In genomic region chr5:177953101-177953500, GRCh38 we compare ENCODE assay signal across 15 cellular contexts. TPM values are rescaled to one million over a fixed set of nuclear protein-coding genes. Genes with fewer than 3 reads are reported as not detected.
"Had no signal": no experiment of that assay in that cellular context is flagged by ENCODE, and none has a peak within 500 bp of the region (broad histone marks: within the 10 kb centered on the region; RNA-seq: fewer than 3 reads in every experiment).

No MANE protein-coding gene starts in this region.

RNA-seq across cellular contexts. Expression of gene PROP1, which starts 42.9 kb away (rescaled TPM):
- total RNA-seq: activated B cell treated with CpG ODN at 0.5 μM for 24 hours; activated CD4-positive, alpha-beta memory T cell treated with anti-CD3 and anti-CD28 coated beads for 36 hours; activated CD4-positive, alpha-beta memory T cell treated with anti-CD3 and anti-CD28 coated beads, Interleukin-2, amount 10 ng/mL, durations not matched to agents 7 days and 5 days; activated CD4-positive, alpha-beta T cell treated with anti-CD3 and anti-CD28 coated beads for 36 hours; activated CD4-positive, alpha-beta T cell treated with anti-CD3 and anti-CD28 coated beads, Interleukin-2, amount 10 ng/mL, durations not matched to agents 24 days and 14 days; activated CD4-positive, alpha-beta T cell treated with anti-CD3 and anti-CD28 coated beads, Interleukin-2, amount 10 ng/mL, durations not matched to agents 7 days and 5 days; activated CD8-positive, alpha-beta memory T cell treated with anti-CD3 and anti-CD28 coated beads for 36 hours; activated CD8-positive, alpha-beta memory T cell treated with anti-CD3 and anti-CD28 coated beads, Interleukin-2, amount 10 ng/mL, durations not matched to agents 7 days and 5 days; activated CD8-positive, alpha-beta T cell treated with anti-CD3 and anti-CD28 coated beads for 36 hours; activated CD8-positive, alpha-beta T cell treated with anti-CD3 and anti-CD28 coated beads, Interleukin-2, amount 10 ng/mL, durations not matched to agents 7 days and 5 days; T-cell; T-helper 1 cell treated with Interleukin-12 subunit alpha and Interleukin-12 subunit beta and Interleukin-4 antibody, amounts not matched to agents 30 ng/mL and 1 ng/mL, for 36 hours; T-helper 17 cell; T-helper 2 cell treated with Interferon-gamma antibody and Interleukin-4, amounts not matched to agents 100 ng/mL and 5 ng/mL, for 36 hours; WTC11 had no signal
